ENCODE assay signal across 22 cellular contexts in the genomic region with DNA sequence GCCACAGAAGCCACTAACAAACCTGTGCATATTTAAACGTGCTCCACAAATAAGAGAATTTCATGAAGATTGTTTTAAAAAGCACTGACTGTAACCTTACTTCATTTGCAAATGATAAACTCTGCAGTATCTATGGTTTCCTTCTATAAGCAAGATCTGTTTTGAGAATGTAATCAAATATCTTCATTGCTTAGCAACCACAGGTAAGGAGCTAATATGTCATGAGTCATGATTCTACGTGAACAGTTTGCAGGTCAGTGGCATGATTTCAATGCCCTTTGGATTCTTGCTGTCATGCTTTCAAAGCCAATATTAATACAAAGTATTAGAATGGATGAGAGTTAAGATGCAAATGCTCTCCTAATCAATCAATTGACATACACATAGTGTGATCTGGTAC.
DNase-seq lines count a peak whose midpoint lies in the region; ATAC-seq, FAIRE-seq and TF ChIP-seq lines count a peak whose summit lies in the region.
"Had no signal": no experiment of that assay in that cellular context is flagged by ENCODE, and none has a peak within 500 bp of the region (broad histone marks: within the 10 kb centered on the region; RNA-seq: fewer than 3 reads in every experiment).

No MANE protein-coding gene starts in this region.

- H3K9me3 ChIP-seq in PC-3 (ENCODE audit: low read length): no peaks in the 10 kb centered on the region
- H3K9me3 ChIP-seq in endocrine pancreas (ENCODE audit: control insufficient read depth, low read length): no peaks in the 10 kb centered on the region
- H3K9me3 ChIP-seq: HAP-1, Peyer's patch, SK-N-SH had no signal

- H3K4me1 ChIP-seq in PC-3 (ENCODE audit: insufficient read depth, low read length) (peaks cover 34% of the 10 kb centered on the region), endocrine pancreas (ENCODE audit: control insufficient read depth, insufficient read depth, low read length) (peaks cover 6% of the 10 kb centered on the region)
- H3K4me1 ChIP-seq: HAP-1, Peyer's patch had no signal

- no peak for TF ChIP-seq POLR2A in H54 (IDR thresholded peaks at IDR 0.05; ENCODE audit: low read depth, low read length)

- H2AFZ ChIP-seq in PC-3 (ENCODE audit: low read length): no peak overlapping the region
- H2AFZ ChIP-seq: GM23248 had no signal

- FAIRE-seq in H54 (lab: Jason Lieb, UNC): peak; percentile 33

- no peaks in the 10 kb centered on the region for H3K79me2 ChIP-seq in PC-3 (ENCODE audit: low read length)

- no peak overlapping the region for H3K4me2 ChIP-seq in PC-3 (ENCODE audit: low read length)
- H3K4me2 ChIP-seq: KMS-11, SK-N-SH had no signal

- no peaks in the 10 kb centered on the region for H3F3A ChIP-seq in PC-3 (ENCODE audit: low read length, unreplicated experiment)

- no peaks in the 10 kb centered on the region for H4K20me1 ChIP-seq in PC-3 (ENCODE audit: low read length)

- H3K4me3 ChIP-seq in PC-3 (ENCODE audit: low read length): no peak overlapping the region
- peak overlapping the region; percentile 38 for H3K4me3 ChIP-seq in endocrine pancreas (ENCODE audit: control insufficient read depth, insufficient read depth, low read length)
- H3K4me3 ChIP-seq: GM23248, HAP-1, Peyer's patch had no signal

- H3K9ac ChIP-seq in PC-3 (ENCODE audit: low read length): no peak overlapping the region
- H3K9ac ChIP-seq in endocrine pancreas (ENCODE audit: control insufficient read depth, insufficient read depth, low read length): no peak overlapping the region
- H3K9ac ChIP-seq: GM23248, KMS-11, SK-N-SH had no signal

- CTCF ChIA-PET in PC-3 (lab: Charles Lee): no interaction called here

- no TSS peak for BruUV-seq in PC-3 (replicated peaks; lab: Mats Ljungman, UMichigan)

- no peaks in the 10 kb centered on the region for H3K9me2 ChIP-seq in PC-3 (replicated peaks; ENCODE audit: low read length)
- H3K9me2 ChIP-seq: SK-N-SH had no signal

- peak overlapping the region; percentile 26; the same call in 1 of the 2 replicates for H3K27ac ChIP-seq in PC-3 (ENCODE audit: low read length)
- H3K27ac ChIP-seq: C4-2B, GM23248, KMS-11, Peyer's patch had no signal

- DNase-seq in H54 (ENCODE audit: insufficient read length, low spot score): no peak
- DNase-seq in PC-3: peak; percentile 60
- peak; percentile 1 for DNase-seq in renal cortical epithelial cell (ENCODE audit: low read depth)
- no peak for DNase-seq in putamen (ENCODE audit: low spot score)
- no peak for DNase-seq in stimulated activated CD4-positive, alpha-beta T cell treated with anti-CD3 and anti-CD28 coated beads, Interleukin-12 subunit alpha, Interleukin-12 subunit beta, amount 100 ng/mL, for 4 hours
- DNase-seq: Calu3; CD8-positive, alpha-beta T cell; GM23248; HFFc6; NCI-H1105; NCI-H1436 treated with DMSO at 0.1 percent for 48 hours; NCI-H187 treated with DMSO at 0.1 percent for 48 hours; NCI-H446; NCI-H524 treated with DMSO at 0.1 percent for 48 hours; Peyer's patch; SK-N-SH; SW 1271 had no signal

- H3K36me3 ChIP-seq in PC-3 (ENCODE audit: low read depth, low read length): no peaks in the 10 kb centered on the region
- H3K36me3 ChIP-seq in endocrine pancreas (ENCODE audit: control insufficient read depth, insufficient read depth, low read length): no peaks in the 10 kb centered on the region
- H3K36me3 ChIP-seq: HAP-1, Peyer's patch had no signal

- H3K27me3 ChIP-seq in PC-3 (ENCODE audit: low read length) (no peaks in the 10 kb centered on the region), endocrine pancreas (ENCODE audit: control insufficient read depth, insufficient read depth, low read length) (no peaks in the 10 kb centered on the region)
- H3K27me3 ChIP-seq: Peyer's patch had no signal

- TF ChIP-seq CTCF in PC-3 (conservative IDR thresholded peaks at IDR 0.05; ENCODE audit: low read depth, low read length): no peak

- POLR2A ChIA-PET in PC-3 (lab: Charles Lee; ENCODE audit: unreplicated experiment): no interaction called here

- peak; percentile 42 for ATAC-seq in PC-3
- ATAC-seq in GM21381 (IDR thresholded peaks at IDR 0.05; ENCODE audit: unreplicated experiment): no peak
- ATAC-seq: CD8-positive, alpha-beta T cell had no signal

- intact Hi-C loops in PC-3 (cut with micrococcal nuclease): no loop called here

Comparison
In these comparisons a context has a peak if more than half of its experiments do, and no peak if none do; other contexts are left out.
1. DNase-seq: peak in PC-3 (single experiment) and renal cortical epithelial cell (single experiment); none in H54 (single experiment), putamen (single experiment) and stimulated activated CD4-positive, alpha-beta T cell treated with anti-CD3 and anti-CD28 coated beads, Interleukin-12 subunit alpha, Interleukin-12 subunit beta, amount 100 ng/mL, for 4 hours (single experiment).